In the genomic region with DNA sequence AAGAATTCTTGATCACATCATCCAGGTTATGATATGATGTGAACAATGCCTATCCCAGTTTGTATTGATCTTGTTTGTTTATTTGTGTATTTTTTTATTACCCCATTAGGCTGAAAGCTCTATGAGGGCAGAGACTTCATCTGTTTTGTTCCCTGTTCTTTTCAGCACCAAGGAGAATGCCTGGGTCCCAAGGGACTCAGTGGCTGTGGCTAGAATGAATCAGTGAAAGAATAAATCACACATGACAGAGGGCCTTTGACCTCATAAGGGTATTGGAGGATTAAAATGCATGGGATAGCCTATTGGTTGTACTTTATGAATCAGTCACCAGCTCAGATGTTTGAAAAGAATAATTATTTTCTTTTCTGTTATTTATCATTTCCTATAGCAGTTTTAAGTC, we compare ENCODE assay signal across 16 cellular contexts.
DNase-seq lines count a peak whose midpoint lies in the region; ATAC-seq and TF ChIP-seq lines count a peak whose summit lies in the region.
"Had no signal": no experiment of that assay in that cellular context is flagged by ENCODE, and none has a peak within 500 bp of the region (broad histone marks: within the 10 kb centered on the region; RNA-seq: fewer than 3 reads in every experiment).

No MANE protein-coding gene starts in this region.

- no peaks in the 10 kb centered on the region for H3K36me3 ChIP-seq in ovary
- H3K36me3 ChIP-seq: BE2C had no signal

- H3K4me1 ChIP-seq in ovary (ENCODE audit: insufficient read depth) = no peaks in the 10 kb centered on the region
- H3K4me1 ChIP-seq: BE2C had no signal

- TF ChIP-seq POLR2A in ovary (IDR thresholded peaks at IDR 0.05) = no peak

- TF ChIP-seq CTCF in AG10803 (conservative IDR thresholded peaks at IDR 0.05; ENCODE audit: low read length) = no peak
- TF ChIP-seq CTCF in choroid plexus epithelial cell (conservative IDR thresholded peaks at IDR 0.05; ENCODE audit: low read depth, low read length) = no peak
- TF ChIP-seq CTCF in ovary (IDR thresholded peaks at IDR 0.05) = no peak

- H3K27ac ChIP-seq in ovary = no peak overlapping the region
- H3K27ac ChIP-seq: SK-N-MC had no signal

- H3K4me3 ChIP-seq in AG10803 (ENCODE audit: low read length) = no peak overlapping the region
- no peak overlapping the region for H3K4me3 ChIP-seq in choroid plexus epithelial cell (ENCODE audit: low read depth, low read length)
- no peak overlapping the region for H3K4me3 ChIP-seq in ovary
- H3K4me3 ChIP-seq: GM23338, SK-N-MC had no signal

- no peak for ATAC-seq in HG03139 (IDR thresholded peaks at IDR 0.05; ENCODE audit: unreplicated experiment)
- ATAC-seq: GM23338, PC-3 had no signal

- DNase-seq in AG10803 (ENCODE audit: low read depth) = peak; percentile 44
- DNase-seq in LHCN-M2 (ENCODE audit: low read depth) = peak; percentile 84
- peak; percentile 24 for DNase-seq in choroid plexus epithelial cell (ENCODE audit: low read depth)
- DNase-seq in myocyte (ENCODE audit: low read depth) = peak; percentile 81
- DNase-seq in NCI-H2029 (lab: John Stamatoyannopoulos, UW) = no peak
- DNase-seq in activated T-cell treated with anti-CD3 and anti-CD28 coated beads, Interleukin-2, amount 50 U/mL, for 48 hours = no peak
- DNase-seq in ovary = no peak
- DNase-seq: ACHN; BE2C; CD4-positive, alpha-beta memory T cell; DMS79; NCI-H146; PC-3 had no signal

- no peaks in the 10 kb centered on the region for H3K9me3 ChIP-seq in ovary
- H3K9me3 ChIP-seq: BE2C had no signal

- TF ChIP-seq EP300 in ovary (IDR thresholded peaks at IDR 0.05) = no peak

- H3K27me3 ChIP-seq in ovary = no peaks in the 10 kb centered on the region
- H3K27me3 ChIP-seq: BE2C had no signal

- intact Hi-C loops in ovary (cut with DNase I) = no loop called here

Comparison
In these comparisons a context has a peak if more than half of its experiments do, and no peak if none do; other contexts are left out.
1. DNase-seq: peak in AG10803 (single experiment), LHCN-M2 (single experiment), choroid plexus epithelial cell (single experiment) and myocyte (single experiment); none in NCI-H2029 (single experiment), activated T-cell treated with anti-CD3 and anti-CD28 coated beads, Interleukin-2, amount 50 U/mL, for 48 hours (0 of 2) and ovary (0 of 5).